Comparison of ENCODE assay signal across 17 cellular contexts in genomic region chr16:74793571-74793970, GRCh38. TPM values are rescaled to one million over a fixed set of nuclear protein-coding genes. Genes with fewer than 3 reads are reported as not detected.
A peak's percentile ranks its signal among the peaks of the same experiment; 100 is the strongest.
DNase-seq lines count a peak whose midpoint lies in the region; ATAC-seq, FAIRE-seq and TF ChIP-seq lines count a peak whose summit lies in the region.
"Had no signal": no experiment of that assay in that cellular context is flagged by ENCODE, and none has a peak within 500 bp of the region (broad histone marks: within the 10 kb centered on the region; RNA-seq: fewer than 3 reads in every experiment).

No MANE protein-coding gene starts in this region.

- no peaks in the 10 kb centered on the region for H4K20me1 ChIP-seq in mammary epithelial cell (ENCODE audit: insufficient read depth, low read length)
- H4K20me1 ChIP-seq: BLaER1 treated with 17β-estradiol and CSF1 and Interleukin-3, amounts not matched to agents 10 nM and 100 nM had no signal

- FAIRE-seq in bronchial epithelial cell (lab: Jason Lieb, UNC): peak; percentile 92
- FAIRE-seq: H54 had no signal

- H3K9ac ChIP-seq in mammary epithelial cell (ENCODE audit: insufficient read depth, low read length): no peak overlapping the region
- H3K9ac ChIP-seq: BLaER1 treated with 17β-estradiol and CSF1 and Interleukin-3, amounts not matched to agents 10 nM and 100 nM had no signal

- TF ChIP-seq CTCF in mammary epithelial cell (conservative IDR thresholded peaks at IDR 0.05 in 1 of 2, IDR thresholded peaks at IDR 0.05 in 1 of 2; ENCODE audit: extremely low read depth in 1 of 2, insufficient read depth in 1 of 2, low read depth in 1 of 2, low read length in 2 of 2): no peak
- no peak for TF ChIP-seq CTCF in breast epithelium (IDR thresholded peaks at IDR 0.05)
- TF ChIP-seq CTCF in bronchial epithelial cell (IDR thresholded peaks at IDR 0.05; ENCODE audit: insufficient read depth, low read length, severe bottlenecking): no peak
- no peak for TF ChIP-seq CTCF in foreskin keratinocyte (conservative IDR thresholded peaks at IDR 0.05)
- TF ChIP-seq CTCF in lower leg skin (IDR thresholded peaks at IDR 0.05): no peak

- TF ChIP-seq POLR2A in breast epithelium (IDR thresholded peaks at IDR 0.05): no peak
- TF ChIP-seq POLR2A in lower leg skin (IDR thresholded peaks at IDR 0.05): no peak

- no peaks in the 10 kb centered on the region for H3K27me3 ChIP-seq in mammary epithelial cell (ENCODE audit: insufficient read depth, low read length)
- H3K27me3 ChIP-seq in breast epithelium: no peaks in the 10 kb centered on the region
- no peaks in the 10 kb centered on the region for H3K27me3 ChIP-seq in bronchial epithelial cell (ENCODE audit: control insufficient read depth, insufficient read depth, low read length)
- peaks cover 6% of the 10 kb centered on the region for H3K27me3 ChIP-seq in foreskin keratinocyte
- H3K27me3 ChIP-seq: BLaER1 treated with 17β-estradiol and CSF1 and Interleukin-3, amounts not matched to agents 10 nM and 100 nM had no signal

- no peak overlapping the region for H3K4me2 ChIP-seq in mammary epithelial cell (ENCODE audit: insufficient read depth, low read depth, low read length)
- H3K4me2 ChIP-seq: BLaER1 treated with 17β-estradiol and CSF1 and Interleukin-3, amounts not matched to agents 10 nM and 100 nM; GM23338 had no signal

- H3K9me3 ChIP-seq in mammary epithelial cell (replicated peaks; ENCODE audit: insufficient read depth, low read length) (no peaks in the 10 kb centered on the region), breast epithelium (no peaks in the 10 kb centered on the region)

- H3K27ac ChIP-seq in mammary epithelial cell (ENCODE audit: insufficient read depth, low read depth, low read length) (no peak overlapping the region), breast epithelium (no peak overlapping the region), foreskin keratinocyte (no peak overlapping the region)
- H3K27ac ChIP-seq: BLaER1 treated with 17β-estradiol and CSF1 and Interleukin-3, amounts not matched to agents 10 nM and 100 nM had no signal

- no peaks in the 10 kb centered on the region for H3K36me3 ChIP-seq in mammary epithelial cell (ENCODE audit: insufficient read depth, low read length)
- H3K36me3 ChIP-seq in breast epithelium: no peaks in the 10 kb centered on the region
- H3K36me3 ChIP-seq in bronchial epithelial cell (ENCODE audit: control insufficient read depth, insufficient read depth, low read length): no peaks in the 10 kb centered on the region
- H3K36me3 ChIP-seq: BLaER1 treated with 17β-estradiol and CSF1 and Interleukin-3, amounts not matched to agents 10 nM and 100 nM had no signal

- no peak overlapping the region for H2AFZ ChIP-seq in mammary epithelial cell (ENCODE audit: low read depth, low read length)
- H2AFZ ChIP-seq: GM23338 had no signal

- H3K79me2 ChIP-seq in mammary epithelial cell (ENCODE audit: insufficient read depth, low read length): no peaks in the 10 kb centered on the region

- dilution Hi-C loops in mammary epithelial cell (cut with HindIII; ENCODE audit: low sequenced_read_pairs): no loop called here

- no TSS peak for BruUV-seq in mammary epithelial cell (replicated peaks; lab: Mats Ljungman, UMichigan)

- CTCF ChIA-PET in mammary epithelial cell (lab: Charles Lee; ENCODE audit: low non-redundant PET): no interaction called here

- DNase-seq in mammary epithelial cell (peak; percentile 17), breast epithelium (ENCODE audit: low spot score in 2 of 2) (no peak), bronchial epithelial cell (ENCODE audit: low read depth) (peak; percentile 83), foreskin keratinocyte (peak; percentile 34 to 54), NCI-H2107 treated with DMSO at 0.1 percent for 48 hours (lab: John Stamatoyannopoulos, UW; ENCODE audit: unreplicated experiment) (no peak), RKO (ENCODE audit: low spot score) (no peak), lower leg skin (ENCODE audit: low spot score in 2 of 2) (no peak)
- DNase-seq: 8988T; Calu3; CD8-positive, alpha-beta T cell; DMS79 treated with DMSO at 0.1 percent for 48 hours; GF-D8; HFFc6 had no signal

- H3K4me3 ChIP-seq in mammary epithelial cell (replicated peaks in 1 of 3; ENCODE audit: insufficient read depth in 1 of 3, low read depth in 2 of 3, low read length in 3 of 3) (no peak overlapping the region), breast epithelium (no peak overlapping the region), bronchial epithelial cell (ENCODE audit: low read depth, low read length) (no peak overlapping the region), lower leg skin (ENCODE audit: low read depth, poor library complexity, severe bottlenecking) (no peak overlapping the region)
- H3K4me3 ChIP-seq: BLaER1 treated with 17β-estradiol and CSF1 and Interleukin-3, amounts not matched to agents 10 nM and 100 nM; GM23338 had no signal

- 75% methylated on average over 2 of the region's 2 CpGs for WGBS in mammary epithelial cell (ENCODE audit: low coverage, missing lambda C conversion rate)
- WGBS in lower leg skin, 2 donors: 85 to 93% methylated on average over 2 of the region's 2 CpGs

- intact Hi-C loops in mammary epithelial cell (cut with micrococcal nuclease): no loop called here
- intact Hi-C loops in breast epithelium (cut with DNase I; ENCODE audit: low total_unique reads): no loop called here
- intact Hi-C loops in lower leg skin (cut with DNase I; ENCODE audit: low total_unique reads): no loop called here

- H3K4me1 ChIP-seq in mammary epithelial cell (ENCODE audit: insufficient read depth, low read length): no peaks in the 10 kb centered on the region
- no peaks in the 10 kb centered on the region for H3K4me1 ChIP-seq in breast epithelium
- no peaks in the 10 kb centered on the region for H3K4me1 ChIP-seq in foreskin keratinocyte
- H3K4me1 ChIP-seq: BLaER1 treated with 17β-estradiol and CSF1 and Interleukin-3, amounts not matched to agents 10 nM and 100 nM had no signal

- no peak for ATAC-seq in foreskin keratinocyte
- ATAC-seq: CD8-positive, alpha-beta T cell; GM23338; HCT116 had no signal

- in situ Hi-C loops in mammary epithelial cell (cut with MboI; ENCODE audit: low sequenced_read_pairs in 2 of 2): no loop called here

RNA-seq across cellular contexts. Expression of gene FA2H, which starts 19.0 kb away (rescaled TPM):
- total RNA-seq in mammary epithelial cell (not detected), breast epithelium (1 to 10 TPM in 1 of 3 donors, under 1 TPM in 1, not detected in 1; 0.33 to 1.8 TPM), bronchial epithelial cell (1.6 and 3.2 TPM in 2 replicates), foreskin keratinocyte (0.14 and 0.27 TPM in 2 replicates), lower leg skin (10 to 100 TPM in 1 of 4 donors, 1 to 10 TPM in 3; 4.5 to 13.7 (median 7.7) TPM)
- polyA plus RNA-seq in mammary epithelial cell (0.44 TPM), foreskin keratinocyte (0.17 and 0.18 TPM in 2 replicates)
- not detected for polyA minus RNA-seq in mammary epithelial cell
- total RNA-seq: CD8-positive, alpha-beta T cell; HFFc6 had no signal

Comparison
In these comparisons a context has a peak if more than half of its experiments do, and no peak if none do; other contexts are left out.
1. DNase-seq: peak in mammary epithelial cell (single experiment), bronchial epithelial cell (single experiment) and foreskin keratinocyte (2 of 2); none in breast epithelium (0 of 2), NCI-H2107 treated with DMSO at 0.1 percent for 48 hours (single experiment), RKO (single experiment) and lower leg skin (0 of 2).